ENCODE assay signal across 8 cellular contexts in the genomic region with DNA sequence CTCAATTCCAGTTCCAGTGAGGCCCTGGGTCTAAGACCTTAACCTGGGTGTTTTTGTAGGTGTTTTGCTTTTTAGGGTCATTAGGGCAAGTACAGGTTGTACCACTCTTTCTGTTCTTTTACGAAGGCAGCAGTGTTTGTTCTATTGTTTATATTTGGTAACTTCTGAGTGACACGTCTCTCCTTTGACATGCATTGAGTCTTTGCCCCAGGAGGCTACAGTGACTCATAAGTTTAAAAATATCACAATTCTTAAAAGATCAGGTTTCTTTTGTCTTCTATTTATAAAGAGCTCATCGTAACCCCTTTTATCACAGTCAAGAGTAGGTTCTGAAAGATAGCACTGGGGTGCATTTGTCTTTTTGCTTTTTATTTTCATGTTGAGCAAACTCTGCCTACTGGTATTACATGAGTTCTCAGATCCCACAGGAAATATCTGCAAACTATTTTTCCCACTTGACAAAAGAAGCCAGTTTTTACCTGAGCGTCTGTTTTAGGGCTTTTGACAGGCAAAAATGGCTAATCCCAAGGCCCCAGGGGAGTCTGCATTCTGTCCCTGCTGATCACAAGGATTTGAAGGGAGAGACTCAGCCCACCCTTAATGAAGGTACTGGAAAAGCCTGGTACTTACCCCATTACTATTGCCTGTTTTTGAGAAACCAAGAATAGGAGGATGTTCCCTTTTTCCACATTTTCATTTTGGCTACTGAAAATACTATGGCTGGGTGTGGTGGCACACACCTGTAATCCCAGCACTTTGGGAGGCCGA. TPM values are rescaled to one million over a fixed set of nuclear protein-coding genes. Genes with fewer than 3 reads are reported as not detected.
DNase-seq lines count a peak whose midpoint lies in the region; ATAC-seq and TF ChIP-seq lines count a peak whose summit lies in the region.

No MANE protein-coding gene starts in this region.

- TF ChIP-seq CTCF in GM12864 (IDR thresholded peaks at IDR 0.05; ENCODE audit: low read depth, low read length, missing control alignments) (no peak), fibroblast of the aortic adventitia (IDR thresholded peaks at IDR 0.05; ENCODE audit: insufficient read depth, low read length) (no peak)

- DNase-seq in GM12864 (ENCODE audit: low read depth) (peak; percentile 58), LHCN-M2 (ENCODE audit: low read depth) (peak; percentile 82), fibroblast of the aortic adventitia (ENCODE audit: low read depth) (peak; percentile 16), NCI-H82 (lab: John Stamatoyannopoulos, UW) (no peak), NCI-H2081 treated with DMSO at 0.1 percent for 48 hours (lab: John Stamatoyannopoulos, UW) (no peak), midbrain (lab: John Stamatoyannopoulos, UW) (no peak), amygdala (lab: John Stamatoyannopoulos, UW) (no peak)

- ATAC-seq in GM21786 (IDR thresholded peaks at IDR 0.05; ENCODE audit: unreplicated experiment): peak; percentile 80

- H3K4me3 ChIP-seq in GM12864 (ENCODE audit: low read depth, low read length): no peak overlapping the region
- no peak overlapping the region for H3K4me3 ChIP-seq in fibroblast of the aortic adventitia (ENCODE audit: low read depth, low read length)

RNA-seq across cellular contexts. Expression of a gene that starts 7.9 kb away (rescaled TPM):
- total RNA-seq in LHCN-M2 (2014; rRNA removed) (2.9 TPM in 2 replicates), fibroblast of the aortic adventitia (ENCODE audit: low replicate concordance) (1.8 TPM in 2 replicates)
- polyA plus RNA-seq in LHCN-M2 (2012): 1.7 TPM

RNA-seq across cellular contexts. Expression of a gene that starts 21.5 kb away (rescaled TPM):
- 124 and 139 TPM in 2 replicates for total RNA-seq in LHCN-M2 (2014; rRNA removed)
- polyA plus RNA-seq in LHCN-M2 (2012): 53.4 TPM
- total RNA-seq in fibroblast of the aortic adventitia (ENCODE audit: low replicate concordance): 159 and 170 TPM in 2 replicates

RNA-seq across cellular contexts. Expression of a gene that starts 49.6 kb away (rescaled TPM):
- total RNA-seq in LHCN-M2 (2014; rRNA removed): 33.0 and 36.6 TPM in 2 replicates
- 20.3 TPM for polyA plus RNA-seq in LHCN-M2 (2012)
- 24.0 and 33.3 TPM in 2 replicates for total RNA-seq in fibroblast of the aortic adventitia (ENCODE audit: low replicate concordance)

RNA-seq across cellular contexts. Expression of a gene that starts 49.8 kb away (rescaled TPM):
- total RNA-seq in LHCN-M2 (2014; rRNA removed): 16.2 and 19.0 TPM in 2 replicates
- polyA plus RNA-seq in LHCN-M2 (2012): 15.4 TPM
- 30.8 and 47.5 TPM in 2 replicates for total RNA-seq in fibroblast of the aortic adventitia (ENCODE audit: low replicate concordance)

Comparison
In these comparisons a context has a peak if more than half of its experiments do, and no peak if none do; other contexts are left out.
1. DNase-seq: peak in GM12864 (single experiment), LHCN-M2 (single experiment) and fibroblast of the aortic adventitia (single experiment); none in NCI-H82 (single experiment), NCI-H2081 treated with DMSO at 0.1 percent for 48 hours (single experiment), midbrain (single experiment) and amygdala (0 of 56).